In genomic region chr14:32468955-32469354, GRCh38 we compare ENCODE assay signal across 11 cellular contexts.
A peak's percentile ranks its signal among the peaks of the same experiment; 100 is the strongest.
DNase-seq lines count a peak whose midpoint lies in the region; ATAC-seq and TF ChIP-seq lines count a peak whose summit lies in the region.
"Had no signal": no experiment of that assay in that cellular context is flagged by ENCODE, and none has a peak within 500 bp of the region (broad histone marks: within the 10 kb centered on the region; RNA-seq: fewer than 3 reads in every experiment).

No MANE protein-coding gene starts in this region.

- H3K27me3 ChIP-seq in body of pancreas (no peaks in the 10 kb centered on the region), heart right ventricle (no peaks in the 10 kb centered on the region), gastrocnemius medialis (no peaks in the 10 kb centered on the region)

- TF ChIP-seq CTCF in body of pancreas (IDR thresholded peaks at IDR 0.05) = no peak
- no peak for TF ChIP-seq CTCF in heart right ventricle (IDR thresholded peaks at IDR 0.05)
- TF ChIP-seq CTCF in gastrocnemius medialis (IDR thresholded peaks at IDR 0.05 in 4 of 5, conservative IDR thresholded peaks at IDR 0.05 in 1 of 5) = no peak

- H3K4me1 ChIP-seq in body of pancreas = peaks cover 7% of the 10 kb centered on the region
- peaks cover 6 to 64% (median 33%) of the 10 kb centered on the region in 9 donors for H3K4me1 ChIP-seq in heart right ventricle
- H3K4me1 ChIP-seq in gastrocnemius medialis = peaks cover 32 to 50% of the 10 kb centered on the region in 2 donors

- H3K9me3 ChIP-seq in body of pancreas (no peaks in the 10 kb centered on the region), heart right ventricle (peaks cover 0 to 13% (median 0%) of the 10 kb centered on the region in 11 donors), gastrocnemius medialis (no peaks in the 10 kb centered on the region)

- H3K27ac ChIP-seq in body of pancreas = no peak overlapping the region
- peak overlapping the region in 9 of 10 donors; percentile 2 to 77 (median 41) for H3K27ac ChIP-seq in heart right ventricle
- H3K27ac ChIP-seq in gastrocnemius medialis = peak overlapping the region in 3 of 4 donors; percentile 28 to 48 (median 36)

- peak; percentile 73 for DNase-seq in GM04504 (ENCODE audit: low read depth)
- peak in 1 of 4 donors; percentile 7 for DNase-seq in body of pancreas
- DNase-seq in heart right ventricle = no peak
- no peak for DNase-seq in gastrocnemius medialis
- DNase-seq in NCI-H510A (lab: John Stamatoyannopoulos, UW) = no peak
- no peak for DNase-seq in activated CD4-positive, alpha-beta T cell treated with anti-CD3 and anti-CD28 coated beads, Interleukin-2, amount 50 U/mL, for 4 hours
- DNase-seq in NCI-H2081 (lab: John Stamatoyannopoulos, UW) = no peak
- DNase-seq: activated T-cell treated with anti-CD3 and anti-CD28 coated beads for 4 hours; effector memory CD8-positive, alpha-beta T cell had no signal

- TF ChIP-seq POLR2A in body of pancreas (IDR thresholded peaks at IDR 0.05) = no peak
- TF ChIP-seq POLR2A in gastrocnemius medialis (IDR thresholded peaks at IDR 0.05) = no peak

- intact Hi-C loops in body of pancreas (cut with DNase I) = no loop called here
- intact Hi-C loops in heart right ventricle (cut with DNase I) = loop anchor here in 7 of 10 donors (5.0 to 10.0 kb wide), 6 partner anchors 212 to 534 kb away; partner anchors contain the start of gene ARHGAP5 (in 2 of the 7)
- intact Hi-C loops in gastrocnemius medialis (cut with DNase I; ENCODE audit: low total_unique reads) = no loop called here

- in situ Hi-C loops in gastrocnemius medialis (cut with MboI; ENCODE audit: low sequenced_read_pairs in 4 of 4) = loop anchor here (5.0 to 25.0 kb wide), 6 partner anchors 212 to 957 kb away; partner anchors contain the start of gene ARHGAP5 (in 1 of the 4)

- no peaks in the 10 kb centered on the region for H3K36me3 ChIP-seq in body of pancreas (replicated peaks in 1 of 2; ENCODE audit: insufficient read depth in 1 of 2, low read depth in 2 of 2)
- no peaks in the 10 kb centered on the region for H3K36me3 ChIP-seq in heart right ventricle
- no peaks in the 10 kb centered on the region for H3K36me3 ChIP-seq in gastrocnemius medialis

- H3K4me3 ChIP-seq in body of pancreas = no peak overlapping the region
- no peak overlapping the region for H3K4me3 ChIP-seq in heart right ventricle
- no peak overlapping the region for H3K4me3 ChIP-seq in gastrocnemius medialis

- ATAC-seq in body of pancreas (peak; percentile 25), heart right ventricle (peak in 2 of 8 donors; percentile 31 to 70), gastrocnemius medialis (peak in 1 of 2 donors; percentile 33), HG02798 (IDR thresholded peaks at IDR 0.05; ENCODE audit: poor library complexity, unreplicated experiment) (no peak)
- ATAC-seq: effector memory CD8-positive, alpha-beta T cell; naive thymus-derived CD8-positive, alpha-beta T cell had no signal

- WGBS in body of pancreas, 2 donors = 5 to 6% methylated on average over 2 of the region's 2 CpGs
- whole genome bisulfite sequencing in heart right ventricle, 2 donors = 2 to 8% methylated on average over 2 of the region's 2 CpGs

Comparison
In these comparisons a context has a peak if more than half of its experiments do, and no peak if none do; other contexts are left out.
1. H3K27ac ChIP-seq: peak in heart right ventricle (9 of 10) and gastrocnemius medialis (3 of 4); none in body of pancreas (0 of 4).
2. intact Hi-C loops: an anchor here in heart right ventricle (5.0 to 10.0 kb wide); none called in body of pancreas and gastrocnemius medialis.